26 cellular contexts compared by ENCODE assay signal in the genomic region with DNA sequence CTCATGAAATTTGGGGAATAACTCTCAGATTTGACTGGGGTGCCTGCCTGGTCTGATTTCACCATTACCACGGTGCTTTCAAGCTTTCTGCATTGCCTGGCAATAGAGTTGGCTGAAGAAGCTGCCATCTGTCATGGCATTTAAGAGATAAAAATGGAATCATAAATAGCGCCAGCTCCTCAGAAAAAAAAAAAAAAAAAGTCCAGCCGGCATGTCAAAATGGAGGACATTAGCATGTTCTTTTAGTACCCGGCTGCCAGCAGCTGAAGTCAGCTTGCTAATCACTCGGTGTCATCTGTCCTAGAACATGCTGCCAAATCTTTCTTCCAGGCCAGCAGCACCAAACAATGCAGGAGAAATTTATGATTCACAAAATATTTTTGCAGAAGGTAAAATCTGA. TPM values are rescaled to one million over a fixed set of nuclear protein-coding genes. Genes with fewer than 3 reads are reported as not detected.
A peak's percentile ranks its signal among the peaks of the same experiment; 100 is the strongest.
DNase-seq lines count a peak whose midpoint lies in the region; ATAC-seq, FAIRE-seq and TF ChIP-seq lines count a peak whose summit lies in the region.
"Had no signal": no experiment of that assay in that cellular context is flagged by ENCODE, and none has a peak within 500 bp of the region (broad histone marks: within the 10 kb centered on the region; RNA-seq: fewer than 3 reads in every experiment).

No MANE protein-coding gene starts in this region.

- H3K4me3 ChIP-seq in pancreas = no peak overlapping the region
- H3K4me3 ChIP-seq: breast epithelium, GM12878, hepatocyte, lung, sigmoid colon, thyroid gland had no signal

- 85 to 93% methylated on average over 5 of the region's 5 CpGs for WGBS in pancreas, 2 donors

- intact Hi-C loops in pancreas (cut with DNase I) = no loop called here

- H3K27ac Mint-ChIP-seq in nephron = peak overlapping the region; percentile 44 to 85 (median 51)
- H3K27ac Mint-ChIP-seq: activated CD4-positive, alpha-beta T cell treated with anti-CD3 and anti-CD28 coated beads, Interleukin-2, amount 10 ng/mL, durations not matched to agents 7 days and 5 days; CD4-positive, CD25-positive, alpha-beta regulatory T cell; HFFc6; stimulated activated effector memory CD8-positive, alpha-beta T cell treated with anti-CD3 and anti-CD28 coated beads, Interleukin-12 subunit alpha, Interleukin-12 subunit beta, amount 100 ng/mL, for 72 hours; T-helper 1 cell treated with Interleukin-12 subunit alpha and Interleukin-12 subunit beta and Interleukin-4 antibody, amounts not matched to agents 30 μg/mL and 1 μg/mL, for 36 hours had no signal

- no peaks in the 10 kb centered on the region for H3K27me3 Mint-ChIP-seq in nephron (ENCODE audit: low read depth)
- H3K27me3 Mint-ChIP-seq: CD4-positive, CD25-positive, alpha-beta regulatory T cell had no signal

- ATAC-seq in SK-N-SH treated with all-trans-retinoic acid at 6 μM for 48 hours (no peak), HG03097 (IDR thresholded peaks at IDR 0.05; ENCODE audit: low FRiP score, unreplicated experiment) (no peak), pancreas (no peak)
- ATAC-seq: GM12878; HepG2; stimulated activated effector memory CD8-positive, alpha-beta T cell treated with anti-CD3 and anti-CD28 coated beads, Interleukin-12 subunit alpha, Interleukin-12 subunit beta, amount 100 ng/mL, for 72 hours had no signal

- FAIRE-seq in pancreas (lab: Jason Lieb, UNC) = no peak
- FAIRE-seq: GM12878, HepG2 had no signal

- H3K36me3 ChIP-seq in pancreas = peaks cover 0 to 7% (median 0%) of the 10 kb centered on the region in 3 donors
- H3K36me3 ChIP-seq: breast epithelium, thyroid gland had no signal

- peaks cover 46% of the 10 kb centered on the region for H3K36me3 Mint-ChIP-seq in nephron (ENCODE audit: low read depth)
- H3K36me3 Mint-ChIP-seq: CD4-positive, CD25-positive, alpha-beta regulatory T cell; stimulated activated effector memory CD8-positive, alpha-beta T cell treated with anti-CD3 and anti-CD28 coated beads, Interleukin-12 subunit alpha, Interleukin-12 subunit beta, amount 100 ng/mL, for 72 hours had no signal

- H3K27ac ChIP-seq in pancreas = no peak overlapping the region
- H3K27ac ChIP-seq: breast epithelium, hepatocyte, sigmoid colon, thyroid gland had no signal

- TF ChIP-seq CTCF in nephron (IDR thresholded peaks at IDR 0.05; ENCODE audit: unreplicated experiment in 3 of 3) = no peak
- no peak for TF ChIP-seq CTCF in pancreas (IDR thresholded peaks at IDR 0.05)

- H3K4me1 Mint-ChIP-seq in nephron = peaks cover 41% of the 10 kb centered on the region
- H3K4me1 Mint-ChIP-seq: activated CD4-positive, alpha-beta T cell treated with anti-CD3 and anti-CD28 coated beads, Interleukin-2, amount 10 ng/mL, durations not matched to agents 7 days and 5 days; CD4-positive, CD25-positive, alpha-beta regulatory T cell; stimulated activated effector memory CD8-positive, alpha-beta T cell treated with anti-CD3 and anti-CD28 coated beads, Interleukin-12 subunit alpha, Interleukin-12 subunit beta, amount 100 ng/mL, for 72 hours had no signal

- DNase-seq in Ammon's horn (ENCODE audit: low spot score) (peak; percentile 51), LHCN-M2 (ENCODE audit: low read depth) (peak; percentile 64), kidney tubule cell (ENCODE audit: low spot score) (no peak), NCI-H2196 treated with DMSO at 0.1 percent for 48 hours (lab: John Stamatoyannopoulos, UW; ENCODE audit: unreplicated experiment) (no peak), pancreas (no peak)
- DNase-seq: activated CD4-positive, alpha-beta T cell treated with anti-CD3 and anti-CD28 coated beads, Interleukin-2, amount 10 ng/mL, durations not matched to agents 7 days and 5 days; activated effector memory CD4-positive, alpha-beta T cell treated with Interleukin-2 at 50 U/mL for 16 hours; CD4-positive, CD25-positive, alpha-beta regulatory T cell; HFFc6; NCI-H1930; NCI-H748 treated with DMSO at 0.1 percent for 48 hours; SIG-M5; sigmoid colon; thyroid gland had no signal

- H3K27me3 ChIP-seq in pancreas = no peaks in the 10 kb centered on the region
- H3K27me3 ChIP-seq: breast epithelium, hepatocyte, sigmoid colon, thyroid gland had no signal

- peak overlapping the region in 1 of 3 experiments; percentile 37 for H3K4me3 Mint-ChIP-seq in nephron
- H3K4me3 Mint-ChIP-seq: activated CD4-positive, alpha-beta T cell treated with anti-CD3 and anti-CD28 coated beads, Interleukin-2, amount 10 ng/mL, durations not matched to agents 7 days and 5 days; CD4-positive, CD25-positive, alpha-beta regulatory T cell; stimulated activated effector memory CD8-positive, alpha-beta T cell treated with anti-CD3 and anti-CD28 coated beads, Interleukin-12 subunit alpha, Interleukin-12 subunit beta, amount 100 ng/mL, for 72 hours; T-helper 1 cell treated with Interleukin-12 subunit alpha and Interleukin-12 subunit beta and Interleukin-4 antibody, amounts not matched to agents 30 μg/mL and 1 μg/mL, for 36 hours had no signal

- H3K4me1 ChIP-seq in pancreas = no peaks in the 10 kb centered on the region
- H3K4me1 ChIP-seq: breast epithelium, sigmoid colon, thyroid gland had no signal

- H3K9me3 ChIP-seq in pancreas = no peaks in the 10 kb centered on the region
- H3K9me3 ChIP-seq: breast epithelium, sigmoid colon, thyroid gland had no signal

- no peaks in the 10 kb centered on the region for H3K9me3 Mint-ChIP-seq in nephron
- H3K9me3 Mint-ChIP-seq: activated CD4-positive, alpha-beta T cell treated with anti-CD3 and anti-CD28 coated beads, Interleukin-2, amount 10 ng/mL, durations not matched to agents 7 days and 5 days; CD4-positive, CD25-positive, alpha-beta regulatory T cell; HFFc6; stimulated activated effector memory CD8-positive, alpha-beta T cell treated with anti-CD3 and anti-CD28 coated beads, Interleukin-12 subunit alpha, Interleukin-12 subunit beta, amount 100 ng/mL, for 72 hours; T-helper 1 cell treated with Interleukin-12 subunit alpha and Interleukin-12 subunit beta and Interleukin-4 antibody, amounts not matched to agents 30 μg/mL and 1 μg/mL, for 36 hours had no signal

TF ChIP-seq in SK-N-SH treated with all-trans-retinoic acid at 6 μM for 48 hours, 23 proteins besides CTCF, POLR2A, EP300 and RAD21:
- TF ChIP-seq ISL1 (CRISPR knock-in tag; IDR thresholded peaks at IDR 0.05) (0 out of 2 replicates have a peak, but pooled peaks have one; percentile 9), TOX (CRISPR knock-in tag; IDR thresholded peaks at IDR 0.05; ENCODE audit: borderline replicate concordance) (no peak)
TF ChIP-seq in SK-N-SH treated with all-trans-retinoic acid at 6 μM for 48 hours: peak in this region for 1.

RNA-seq across cellular contexts. Expression of gene CER1, which starts 57.7 kb away (rescaled TPM):
- total RNA-seq in LHCN-M2 (2014; rRNA removed) (not detected in 2 replicates), pancreas (not detected)
- not detected for polyA plus RNA-seq in LHCN-M2 (2012)
- under 1 TPM in 1 of 2 donors, not detected in 1; 0.12 TPM for polyA plus RNA-seq in pancreas
- total RNA-seq: activated CD4-positive, alpha-beta T cell treated with anti-CD3 and anti-CD28 coated beads, Interleukin-2, amount 10 ng/mL, durations not matched to agents 7 days and 5 days; breast epithelium; CD4-positive, CD25-positive, alpha-beta regulatory T cell; GM12878; HepG2; HFFc6; lung; MCF 10A; thyroid gland had no signal
- polyA plus RNA-seq: AG04450; CD4-positive, CD25-positive, alpha-beta regulatory T cell; GM12878; hepatocyte; lung; sigmoid colon had no signal

Comparison
In these comparisons a context has a peak if more than half of its experiments do, and no peak if none do; other contexts are left out.
1. DNase-seq: peak in Ammon's horn (single experiment) and LHCN-M2 (single experiment); none in kidney tubule cell (single experiment), NCI-H2196 treated with DMSO at 0.1 percent for 48 hours (single experiment) and pancreas (0 of 6).